15 cellular contexts compared by ENCODE assay signal in the genomic region with DNA sequence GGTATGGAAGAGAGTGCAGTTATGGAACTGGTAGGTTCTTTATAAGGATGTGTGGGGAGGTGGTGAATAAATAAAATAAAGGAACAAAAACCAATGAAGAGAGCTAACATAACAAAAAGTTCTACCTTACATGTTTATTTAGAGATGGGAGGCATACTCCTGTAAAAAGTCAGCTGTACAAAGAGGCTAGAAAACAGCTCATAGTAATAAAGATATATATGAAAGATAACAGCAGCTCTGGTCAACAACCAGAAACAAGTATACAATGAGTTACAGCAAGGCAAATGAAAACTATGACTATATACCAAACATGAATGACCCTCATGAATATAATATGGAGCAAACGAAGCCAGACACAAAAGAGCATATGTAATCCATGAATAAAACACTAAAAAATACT.
DNase-seq lines count a peak whose midpoint lies in the region; ATAC-seq and TF ChIP-seq lines count a peak whose summit lies in the region.
"Had no signal": no experiment of that assay in that cellular context is flagged by ENCODE, and none has a peak within 500 bp of the region (broad histone marks: within the 10 kb centered on the region; RNA-seq: fewer than 3 reads in every experiment).

No MANE protein-coding gene starts in this region.

- no peaks in the 10 kb centered on the region for H3K79me1 ChIP-seq in neuronal stem cell (ENCODE audit: low read depth, low read length)

- peaks cover 22% of the 10 kb centered on the region for H3K4me1 ChIP-seq in psoas muscle
- peaks cover 0 to 4% of the 10 kb centered on the region in 2 donors for H3K4me1 ChIP-seq in neuronal stem cell (ENCODE audit: control insufficient read depth in 2 of 2, insufficient read depth in 1 of 2, low read depth in 1 of 2, low read length in 2 of 2)

- no peak overlapping the region for H4K8ac ChIP-seq in neuronal stem cell (ENCODE audit: low read depth, low read length)

- no peak overlapping the region for H3K14ac ChIP-seq in neuronal stem cell (ENCODE audit: low read length)

- no peaks in the 10 kb centered on the region for H3K27me3 ChIP-seq in layer of hippocampus (ENCODE audit: control insufficient read depth, insufficient read depth, low read length)
- H3K27me3 ChIP-seq in psoas muscle (ENCODE audit: insufficient read depth in 3 of 3, low read length in 2 of 3): no peaks in the 10 kb centered on the region
- no peaks in the 10 kb centered on the region for H3K27me3 ChIP-seq in neuronal stem cell (ENCODE audit: control insufficient read depth in 3 of 3, insufficient read depth in 3 of 3, low read depth in 1 of 3, low read length in 3 of 3)
- H3K27me3 ChIP-seq: BLaER1 had no signal

- peaks cover 0 to 13% of the 10 kb centered on the region in 2 donors for H3K36me3 ChIP-seq in psoas muscle (ENCODE audit: insufficient read depth in 1 of 2, low read depth in 1 of 2)
- no peaks in the 10 kb centered on the region for H3K36me3 ChIP-seq in neuronal stem cell (replicated peaks in 1 of 2; ENCODE audit: control insufficient read depth in 2 of 2, insufficient read depth in 2 of 2, low read length in 2 of 2)
- H3K36me3 ChIP-seq: BLaER1 had no signal

- TF ChIP-seq CTCF in LNCaP clone FGC (IDR thresholded peaks at IDR 0.05; ENCODE audit: control insufficient read depth, extremely low read depth, insufficient read depth) (no peak), psoas muscle (IDR thresholded peaks at IDR 0.05) (no peak)

- ATAC-seq in psoas muscle (no peak), HG03175 (IDR thresholded peaks at IDR 0.05; ENCODE audit: unreplicated experiment) (no peak)
- ATAC-seq: CD8-positive, alpha-beta T cell had no signal

- no peak overlapping the region for H3K23ac ChIP-seq in neuronal stem cell (ENCODE audit: low read depth, low read length, poor library complexity)

- peak overlapping the region; percentile 7 for H3K27ac ChIP-seq in layer of hippocampus (ENCODE audit: low read depth, low read length)
- peak overlapping the region; percentile 17 for H3K27ac ChIP-seq in psoas muscle
- no peak overlapping the region for H3K27ac ChIP-seq in neuronal stem cell (replicated peaks; ENCODE audit: low read length)
- H3K27ac ChIP-seq: BLaER1 had no signal

- intact Hi-C loops in psoas muscle (cut with DNase I): no loop called here

- H3K4ac ChIP-seq in neuronal stem cell (ENCODE audit: low read length): no peak overlapping the region

- no peak overlapping the region for H2BK120ac ChIP-seq in neuronal stem cell (ENCODE audit: low read depth, low read length)

- H2BK5ac ChIP-seq in neuronal stem cell (ENCODE audit: low read length): no peak overlapping the region

- DNase-seq in LNCaP clone FGC (ENCODE audit: low read depth): peak; percentile 95
- DNase-seq in psoas muscle: no peak
- DNase-seq in neuronal stem cell (ENCODE audit: low spot score): no peak
- DNase-seq in iPS-NIHi11 (ENCODE audit: low spot score): no peak
- no peak for DNase-seq in NCI-H1092 (lab: John Stamatoyannopoulos, UW)
- DNase-seq: 8988T; Calu3; CD8-positive, alpha-beta T cell; DMS79 treated with DMSO at 0.1 percent for 48 hours; GF-D8; GOT3; H7 had no signal

- H3K9me3 ChIP-seq in psoas muscle (no peaks in the 10 kb centered on the region), neuronal stem cell (replicated peaks in 1 of 2; ENCODE audit: control insufficient read depth in 2 of 2, insufficient read depth in 1 of 2, low read depth in 1 of 2, low read length in 2 of 2) (no peaks in the 10 kb centered on the region)
- H3K9me3 ChIP-seq: BLaER1 had no signal

- no peak overlapping the region for H3K9ac ChIP-seq in neuronal stem cell (ENCODE audit: low read depth, low read length, poor library complexity)
- H3K9ac ChIP-seq: BLaER1 had no signal

- no peak overlapping the region for H3K18ac ChIP-seq in neuronal stem cell (ENCODE audit: low read length)

- H3K4me2 ChIP-seq in neuronal stem cell (ENCODE audit: insufficient read depth, low read length, poor library complexity, severe bottlenecking): no peak overlapping the region
- H3K4me2 ChIP-seq: BLaER1 had no signal

- H2AK5ac ChIP-seq in neuronal stem cell (ENCODE audit: low read depth, low read length): no peak overlapping the region

- H4K91ac ChIP-seq in neuronal stem cell (ENCODE audit: low read depth, low read length, poor library complexity): no peak overlapping the region

- no peak overlapping the region for H2BK12ac ChIP-seq in neuronal stem cell (ENCODE audit: low read length)

- H2AFZ ChIP-seq in neuronal stem cell (ENCODE audit: low read length): no peak overlapping the region

- WGBS in psoas muscle, 3 donors: 85 to 96% (median 91%) methylated on average over 1 of the region's 1 CpG
- WGBS in neuronal stem cell (ENCODE audit: extremely low coverage in 2 of 2, insufficient read length in 2 of 2, insufficient replicate concordance in 1 of 2), 2 donors: no CpG with 5 or more reads among the region's 1 CpG

- no peak overlapping the region for H2BK15ac ChIP-seq in neuronal stem cell (ENCODE audit: low read length)

- H3K4me3 ChIP-seq in LNCaP clone FGC (ENCODE audit: low read depth, low read length) (no peak overlapping the region), psoas muscle (no peak overlapping the region), neuronal stem cell (ENCODE audit: low read length in 2 of 2) (no peak overlapping the region)
- H3K4me3 ChIP-seq: BLaER1 had no signal
